In genomic region chr14:99717682-99718013, GRCh38 we compare ENCODE assay signal across 20 cellular contexts. TPM values are rescaled to one million over a fixed set of nuclear protein-coding genes. Genes with fewer than 3 reads are reported as not detected.
"Had no signal": no experiment of that assay in that cellular context is flagged by ENCODE, and none has a peak within 500 bp of the region (broad histone marks: within the 10 kb centered on the region; RNA-seq: fewer than 3 reads in every experiment).

No MANE protein-coding gene starts in this region.

- ATAC-seq: activated CD8-positive, alpha-beta T cell treated with anti-CD3 and anti-CD28 coated beads, Interleukin-2, amount 10 ng/mL, durations not matched to agents 7 days and 5 days; gastroesophageal sphincter; left cardiac atrium; mucosa of descending colon; sciatic nerve had no signal

- H3K9me3 ChIP-seq: gastroesophageal sphincter, mucosa of descending colon, thoracic aorta, upper lobe of left lung had no signal

- H3K4me3 ChIP-seq: coronary artery, gastroesophageal sphincter, mucosa of descending colon, thoracic aorta, upper lobe of left lung had no signal

- H3K27ac ChIP-seq: coronary artery, gastroesophageal sphincter, thoracic aorta, upper lobe of left lung had no signal

- H3K36me3 ChIP-seq: gastroesophageal sphincter, thoracic aorta, upper lobe of left lung had no signal

- DNase-seq: activated CD4-positive, alpha-beta T cell treated with anti-CD3 and anti-CD28 coated beads, Interleukin-2, amount 50 U/mL, for 1 hour; activated naive CD4-positive, alpha-beta T cell treated with anti-CD3 and anti-CD28 coated beads for 36 hours; activated T-cell treated with anti-CD3 and anti-CD28 coated beads, Interleukin-2, amount 50 U/mL, for 48 hours; amygdala; cerebellar nuclear complex; left cardiac atrium; mesenchymal stem cell; mucosa of descending colon; nephron progenitor cell; nucleus accumbens; small intestine; stimulated activated CD4-positive, alpha-beta T cell treated with anti-CD3 and anti-CD28 coated beads, Interleukin-15, amount 100 ng/mL, for 24 hours; stimulated activated naive CD4-positive, alpha-beta T cell; upper lobe of left lung had no signal

- H3K27me3 ChIP-seq: gastroesophageal sphincter, upper lobe of left lung had no signal

- H3K4me1 ChIP-seq: gastroesophageal sphincter, upper lobe of left lung had no signal

RNA-seq across cellular contexts. Expression of gene CYP46A1, which starts 33.5 kb away (rescaled TPM):
- total RNA-seq: activated CD8-positive, alpha-beta T cell treated with anti-CD3 and anti-CD28 coated beads, Interleukin-2, amount 10 ng/mL, durations not matched to agents 7 days and 5 days; bronchial epithelial cell had no signal
